21 cellular contexts compared by ENCODE assay signal in genomic region chr4:374298-375160, GRCh38.
"Had no signal": no experiment of that assay in that cellular context is flagged by ENCODE, and none has a peak within 500 bp of the region (broad histone marks: within the 10 kb centered on the region; RNA-seq: fewer than 3 reads in every experiment).

No MANE protein-coding gene starts in this region.

- H3K4me3 Mint-ChIP-seq: activated CD4-positive, alpha-beta memory T cell treated with anti-CD3 and anti-CD28 coated beads for 36 hours; activated T-cell treated with anti-CD3 and anti-CD28 coated beads, Interleukin-2, amount 50 U/mL, for 4 hours; dendritic cell treated with granulocyte-macrophage colony-stimulating factor and Interleukin-4, amounts not matched to agents 40 ng/mL and 50 ng/mL, for 4 days; immature natural killer cell; natural killer cell had no signal

- H3K27me3 Mint-ChIP-seq: activated CD4-positive, alpha-beta memory T cell treated with anti-CD3 and anti-CD28 coated beads for 36 hours; dendritic cell treated with granulocyte-macrophage colony-stimulating factor and Interleukin-4, amounts not matched to agents 40 ng/mL and 50 ng/mL, for 4 days; progenitor cell of endocrine pancreas had no signal

- H3K27ac ChIP-seq: brain microvascular endothelial cell, sigmoid colon, upper lobe of right lung had no signal

- H3K4me3 ChIP-seq: lung, sigmoid colon, upper lobe of right lung had no signal

- H3K4me1 ChIP-seq: sigmoid colon, upper lobe of right lung had no signal

- H3K27ac Mint-ChIP-seq: activated CD4-positive, alpha-beta memory T cell treated with anti-CD3 and anti-CD28 coated beads for 36 hours; activated naive CD4-positive, alpha-beta T cell treated with anti-CD3 and anti-CD28 coated beads, Interleukin-2, amount 50 U/mL, for 72 hours; dendritic cell treated with granulocyte-macrophage colony-stimulating factor and Interleukin-4, amounts not matched to agents 40 ng/mL and 50 ng/mL, for 4 days; immature natural killer cell; natural killer cell had no signal

- DNase-seq: activated CD4-positive, alpha-beta memory T cell treated with anti-CD3 and anti-CD28 coated beads for 36 hours; activated CD4-positive, CD25-positive, alpha-beta regulatory T cell treated with anti-CD3 and anti-CD28 coated beads, Interleukin-2, amount 50 U/mL, for 72 hours; activated effector memory CD4-positive, alpha-beta T cell treated with anti-CD3 and anti-CD28 coated beads, Interleukin-2, amount 50 U/mL, for 16 hours; activated T-cell treated with anti-CD3 and anti-CD28 coated beads, Interleukin-2, amount 50 U/mL, for 4 hours; brain microvascular endothelial cell; hypothalamus; immature natural killer cell; left cardiac atrium; natural killer cell; nucleus accumbens; sigmoid colon; stimulated activated CD4-positive, alpha-beta T cell treated with anti-CD3 and anti-CD28 coated beads, Interleukin-4, amount 100 ng/mL, for 1 hour; stimulated activated CD8-positive, alpha-beta memory T cell treated with anti-CD3 and anti-CD28 coated beads, Interleukin-4, amount 100 ng/mL, for 48 hours; stimulated activated naive CD8-positive, alpha-beta T cell treated with anti-CD3 and anti-CD28 coated beads, Interleukin-15, Interleukin-2, amounts not matched to agents 100 U/mL and 50 U/mL, for 24 hours; T-helper 9 cell; upper lobe of right lung had no signal

- H3K4me1 Mint-ChIP-seq: immature natural killer cell, natural killer cell had no signal

- ATAC-seq: activated naive CD4-positive, alpha-beta T cell treated with anti-CD3 and anti-CD28 coated beads, Interleukin-2, amount 50 U/mL, for 72 hours; activated T-cell treated with anti-CD3 and anti-CD28 coated beads, Interleukin-2, amount 50 U/mL, for 4 hours; esophagus mucosa; left cardiac atrium; natural killer cell; stimulated activated naive CD8-positive, alpha-beta T cell treated with anti-CD3 and anti-CD28 coated beads, Interleukin-15, Interleukin-2, amounts not matched to agents 100 U/mL and 50 U/mL, for 24 hours; upper lobe of right lung had no signal

- H3K27me3 ChIP-seq: brain microvascular endothelial cell, sigmoid colon, upper lobe of right lung had no signal
